26 cellular contexts compared by ENCODE assay signal in genomic region chrX:31297881-31298280, GRCh38.
"Had no signal": no experiment of that assay in that cellular context is flagged by ENCODE, and none has a peak within 500 bp of the region (broad histone marks: within the 10 kb centered on the region; RNA-seq: fewer than 3 reads in every experiment).

No MANE protein-coding gene starts in this region.

- H3K4me3 ChIP-seq: esophagus muscularis mucosa, lower lobe of right lung, mucosa of descending colon, pancreas, right lobe of liver, transverse colon, upper lobe of right lung, uterus had no signal

- H3K27me3 ChIP-seq: esophagus muscularis mucosa, neutrophil, pancreas, right lobe of liver, transverse colon, upper lobe of right lung, uterus had no signal

- H3K27ac ChIP-seq: esophagus muscularis mucosa, lower lobe of right lung, neutrophil, pancreas, right lobe of liver, transverse colon, upper lobe of right lung, uterus had no signal

- ATAC-seq: effector memory CD8-positive, alpha-beta T cell; left ventricle myocardium superior; lower lobe of right lung; mucosa of descending colon; natural killer cell treated with Interleukin-12 subunit alpha and Interleukin-12 subunit beta and Interleukin-15 and Interleukin-18, amount 100 ng/mL, for 72 hours; pancreas; stimulated activated naive B cell treated with anti-CD40 and anti-IgM and Interleukin-4, amounts not matched to agents 10 μg/mL and 1 μg/mL and 100 μg/mL, for 72 hours; upper lobe of right lung had no signal

- H3K36me3 Mint-ChIP-seq: immature natural killer cell; memory B cell; naive B cell; natural killer cell treated with Interleukin-12 subunit alpha and Interleukin-12 subunit beta and Interleukin-15 and Interleukin-18, amount 100 ng/mL, for 72 hours; stimulated activated naive B cell treated with anti-CD40 and anti-IgM and Interleukin-4, amounts not matched to agents 10 μg/mL and 1 μg/mL and 100 μg/mL, for 72 hours had no signal

- H3K36me3 ChIP-seq: esophagus muscularis mucosa, lower lobe of right lung, neutrophil, pancreas, right lobe of liver, transverse colon, upper lobe of right lung, uterus had no signal

- H3K4me3 Mint-ChIP-seq: effector memory CD8-positive, alpha-beta T cell; immature natural killer cell; memory B cell; naive B cell; natural killer cell treated with Interleukin-12 subunit alpha and Interleukin-12 subunit beta and Interleukin-15 and Interleukin-18, amount 100 ng/mL, for 72 hours; neural crest cell; stimulated activated naive B cell treated with anti-CD40 and anti-IgM and Interleukin-4, amounts not matched to agents 10 μg/mL and 1 μg/mL and 100 μg/mL, for 72 hours; stimulated activated naive CD8-positive, alpha-beta T cell treated with anti-CD3 and anti-CD28 coated beads, Interleukin-15, Interleukin-2, amounts not matched to agents 100 ng/mL and 50 ng/mL, for 24 hours had no signal

- DNase-seq: cortex of kidney; effector memory CD8-positive, alpha-beta T cell; foreskin melanocyte; glutamatergic neuron; hypothalamus; immature natural killer cell; islet precursor cell; left ventricle myocardium superior; lower lobe of right lung; mucosa of descending colon; naive B cell; pancreas; right lobe of liver; small intestine; stimulated activated CD4-positive, alpha-beta T cell treated with anti-CD3 and anti-CD28 coated beads, Interleukin-15, amount 100 ng/mL, for 24 hours; stimulated activated CD4-positive, alpha-beta T cell treated with anti-CD3 and anti-CD28 coated beads, Interleukin-2, amount 100 ng/mL, for 48 hours; stimulated activated naive B cell treated with anti-CD40 and anti-IgM and Interleukin-4, amounts not matched to agents 10 μg/mL and 1 μg/mL and 100 μg/mL, for 72 hours; transverse colon; upper lobe of right lung; uterus had no signal

- H3K9me3 ChIP-seq: esophagus muscularis mucosa, lower lobe of right lung, mucosa of descending colon, neutrophil, pancreas, right lobe of liver, transverse colon, upper lobe of right lung, uterus had no signal

- H3K27me3 Mint-ChIP-seq: effector memory CD8-positive, alpha-beta T cell; natural killer cell treated with Interleukin-12 subunit alpha and Interleukin-12 subunit beta and Interleukin-15 and Interleukin-18, amount 100 ng/mL, for 72 hours; stimulated activated naive B cell treated with anti-CD40 and anti-IgM and Interleukin-4, amounts not matched to agents 10 μg/mL and 1 μg/mL and 100 μg/mL, for 72 hours; stimulated activated naive CD8-positive, alpha-beta T cell treated with anti-CD3 and anti-CD28 coated beads, Interleukin-15, Interleukin-2, amounts not matched to agents 100 ng/mL and 50 ng/mL, for 24 hours had no signal

- H3K4me1 ChIP-seq: esophagus muscularis mucosa, lower lobe of right lung, pancreas, transverse colon, upper lobe of right lung, uterus had no signal

- H3K9me3 Mint-ChIP-seq: effector memory CD8-positive, alpha-beta T cell; immature natural killer cell; memory B cell; natural killer cell treated with Interleukin-12 subunit alpha and Interleukin-12 subunit beta and Interleukin-15 and Interleukin-18, amount 100 ng/mL, for 72 hours; stimulated activated naive CD8-positive, alpha-beta T cell treated with anti-CD3 and anti-CD28 coated beads, Interleukin-15, Interleukin-2, amounts not matched to agents 100 ng/mL and 50 ng/mL, for 24 hours had no signal

- H3K27ac Mint-ChIP-seq: effector memory CD8-positive, alpha-beta T cell; immature natural killer cell; memory B cell; naive B cell; natural killer cell treated with Interleukin-12 subunit alpha and Interleukin-12 subunit beta and Interleukin-15 and Interleukin-18, amount 100 ng/mL, for 72 hours; stimulated activated naive B cell treated with anti-CD40 and anti-IgM and Interleukin-4, amounts not matched to agents 10 μg/mL and 1 μg/mL and 100 μg/mL, for 72 hours; stimulated activated naive CD8-positive, alpha-beta T cell treated with anti-CD3 and anti-CD28 coated beads, Interleukin-15, Interleukin-2, amounts not matched to agents 100 ng/mL and 50 ng/mL, for 24 hours had no signal

- H3K4me1 Mint-ChIP-seq: immature natural killer cell; memory B cell; naive B cell; stimulated activated naive B cell treated with anti-CD40 and anti-IgM and Interleukin-4, amounts not matched to agents 10 μg/mL and 1 μg/mL and 100 μg/mL, for 72 hours had no signal
